1 cellular context compared by ENCODE assay signal in the genomic region with DNA sequence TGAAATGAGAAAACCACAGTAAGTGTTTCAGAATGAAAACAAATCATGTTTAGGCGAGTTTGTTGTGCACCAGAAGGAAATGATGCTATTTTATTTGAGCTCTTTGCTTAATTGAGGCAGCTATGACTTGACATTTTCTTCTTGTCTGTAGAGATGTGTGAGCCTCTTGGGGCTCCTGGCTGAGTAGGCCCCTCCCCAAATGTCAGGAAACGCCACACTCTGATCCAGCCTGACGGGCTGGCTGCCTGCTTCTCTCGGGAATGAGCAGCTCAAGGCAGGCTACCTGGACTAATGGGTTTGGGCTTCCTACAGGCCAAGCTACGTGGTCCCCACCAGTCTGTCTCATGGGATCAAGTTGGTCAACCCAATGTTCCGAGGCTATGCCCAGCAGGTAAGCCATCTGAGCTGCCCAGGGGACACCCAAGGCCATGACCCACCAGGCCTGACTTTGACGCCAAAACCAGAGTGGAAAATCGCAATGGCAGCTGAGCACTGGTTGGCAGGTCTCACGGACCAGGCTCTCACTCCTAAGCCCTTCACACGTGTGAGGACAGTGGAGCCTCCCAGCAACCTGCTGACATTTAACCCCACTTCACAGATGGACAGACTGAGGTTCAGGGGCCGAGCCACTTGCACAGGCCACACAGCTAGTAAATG.
TF ChIP-seq lines count a peak whose summit lies in the region.

No MANE protein-coding gene starts in this region.

TF ChIP-seq in H1, 55 proteins besides CTCF, POLR2A, EP300 and RAD21:
- no peak for TF ChIP-seq ASH2L (IDR thresholded peaks at IDR 0.05; ENCODE audit: low read length)
- no peak for TF ChIP-seq SP4 (IDR thresholded peaks at IDR 0.05; ENCODE audit: low read length)
- TF ChIP-seq HDAC6 (IDR thresholded peaks at IDR 0.05; ENCODE audit: low read depth, low read length): no peak
- TF ChIP-seq SRF (IDR thresholded peaks at IDR 0.05; ENCODE audit: low read depth, low read length): no peak
- no peak for TF ChIP-seq SUZ12 (IDR thresholded peaks at IDR 0.05; ENCODE audit: low read length)
- no peak for TF ChIP-seq EZH2 (IDR thresholded peaks at IDR 0.05; ENCODE audit: low read depth, low read length, severe bottlenecking)
- TF ChIP-seq BACH1 (IDR thresholded peaks at IDR 0.05; ENCODE audit: low read length): no peak
- no peak for TF ChIP-seq HDAC2 (IDR thresholded peaks at IDR 0.05; ENCODE audit: borderline replicate concordance in 1 of 2, low read depth in 2 of 2, low read length in 2 of 2)
- TF ChIP-seq RXRA (IDR thresholded peaks at IDR 0.05; ENCODE audit: insufficient read depth, low read depth, low read length): no peak
- no peak for TF ChIP-seq GTF2F1 (IDR thresholded peaks at IDR 0.05; ENCODE audit: borderline replicate concordance, low read depth, low read length)
- TF ChIP-seq SIX5 (IDR thresholded peaks at IDR 0.05; ENCODE audit: low read depth, low read length): no peak
- TF ChIP-seq CREB1 (IDR thresholded peaks at IDR 0.05): no peak
- TF ChIP-seq, protein P1, sequence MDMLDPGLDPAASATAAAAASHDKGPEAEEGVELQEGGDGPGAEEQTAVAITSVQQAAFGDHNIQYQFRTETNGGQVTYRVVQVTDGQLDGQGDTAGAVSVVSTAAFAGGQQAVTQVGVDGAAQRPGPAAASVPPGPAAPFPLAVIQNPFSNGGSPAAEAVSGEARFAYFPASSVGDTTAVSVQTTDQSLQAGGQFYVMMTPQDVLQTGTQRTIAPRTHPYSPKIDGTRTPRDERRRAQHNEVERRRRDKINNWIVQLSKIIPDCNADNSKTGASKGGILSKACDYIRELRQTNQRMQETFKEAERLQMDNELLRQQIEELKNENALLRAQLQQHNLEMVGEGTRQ (IDR thresholded peaks at IDR 0.05; ENCODE audit: low read length): no peak
